In genomic region chr3:195151402-195151801, GRCh38 we compare ENCODE assay signal across 14 cellular contexts.
DNase-seq lines count a peak whose midpoint lies in the region; ATAC-seq and TF ChIP-seq lines count a peak whose summit lies in the region.
"Had no signal": no experiment of that assay in that cellular context is flagged by ENCODE, and none has a peak within 500 bp of the region (broad histone marks: within the 10 kb centered on the region; RNA-seq: fewer than 3 reads in every experiment).

No MANE protein-coding gene starts in this region.

- peak overlapping the region; percentile 48 for H3K4me2 ChIP-seq in HCT116 (ENCODE audit: low read length)
- H3K4me2 ChIP-seq in smooth muscle cell: peak overlapping the region; percentile 76

- H3K27ac ChIP-seq in HCT116 (ENCODE audit: low read depth, low read length) (no peak overlapping the region), iPS-20b (ENCODE audit: low read length) (peak overlapping the region; percentile 78), smooth muscle cell (ENCODE audit: low read depth) (peak overlapping the region; percentile 81)
- no peak overlapping the region for H3K27ac ChIP-seq in CD4-positive, alpha-beta T cell (ENCODE audit: low read depth, low read length)

- H3K9me3 Mint-ChIP-seq in activated T-helper 17 cell treated with anti-CD3 and anti-CD28 coated beads, Interleukin-2, amount 50 U/mL, for 72 hours: no peaks in the 10 kb centered on the region
- H3K9me3 Mint-ChIP-seq in type B pancreatic cell: no peaks in the 10 kb centered on the region
- no peaks in the 10 kb centered on the region for H3K9me3 Mint-ChIP-seq in CD4-positive, alpha-beta T cell
- H3K9me3 Mint-ChIP-seq: activated B cell treated with CpG ODN at 0.5 μM for 24 hours; activated naive CD8-positive, alpha-beta T cell treated with anti-CD3 and anti-CD28 coated beads for 36 hours; CD8-positive, alpha-beta memory T cell had no signal

- H3K4me3 ChIP-seq in HCT116 (replicated peaks in 1 of 2; ENCODE audit: low read depth in 1 of 2, low read length in 2 of 2) (no peak overlapping the region), iPS-20b (ENCODE audit: low read length) (peak overlapping the region; percentile 54; the same call in 1 of the 2 replicates), smooth muscle cell (no peak overlapping the region)

- intact Hi-C loops in HCT116 (cut with micrococcal nuclease): no loop called here
- intact Hi-C loops in CD4-positive, alpha-beta T cell (cut with DNase I, micrococcal nuclease): no loop called here

- no peak for TF ChIP-seq POLR2A in HCT116 (IDR thresholded peaks at IDR 0.05; ENCODE audit: borderline replicate concordance, extremely low read depth, insufficient read depth, insufficient read length)

- POLR2A ChIA-PET in HCT116 (lab: Charles Lee): no interaction called here
- POLR2A ChIA-PET in CD4-positive, alpha-beta T cell (lab: Charles Lee): no interaction called here

- no peak for TF ChIP-seq RAD21 in HCT116 (IDR thresholded peaks at IDR 0.05; ENCODE audit: low read depth)

- no peaks in the 10 kb centered on the region for H3K27me3 Mint-ChIP-seq in activated T-helper 17 cell treated with anti-CD3 and anti-CD28 coated beads, Interleukin-2, amount 50 U/mL, for 72 hours
- peaks cover 4% of the 10 kb centered on the region for H3K27me3 Mint-ChIP-seq in type B pancreatic cell
- peaks cover 4% of the 10 kb centered on the region for H3K27me3 Mint-ChIP-seq in CD4-positive, alpha-beta T cell
- H3K27me3 Mint-ChIP-seq: activated B cell treated with CpG ODN at 0.5 μM for 24 hours; activated naive CD8-positive, alpha-beta T cell treated with anti-CD3 and anti-CD28 coated beads for 36 hours had no signal

- H3K27me3 ChIP-seq in HCT116 (ENCODE audit: insufficient read depth, low read length): no peaks in the 10 kb centered on the region
- H3K27me3 ChIP-seq in iPS-20b (ENCODE audit: insufficient read depth, low read length): no peaks in the 10 kb centered on the region
- H3K27me3 ChIP-seq in smooth muscle cell (ENCODE audit: low read depth): no peaks in the 10 kb centered on the region
- H3K27me3 ChIP-seq in CD4-positive, alpha-beta T cell (ENCODE audit: control insufficient read depth, insufficient read depth, low read length): no peaks in the 10 kb centered on the region

- CTCF ChIA-PET in HCT116 (lab: Charles Lee): no interaction called here
- CTCF ChIA-PET in CD4-positive, alpha-beta T cell (lab: Charles Lee): interaction anchor here (1.2 kb wide), 1 partner anchor 9 kb away, joined by 3 read pairs; no protein-coding TSS in a partner anchor

- no peaks in the 10 kb centered on the region for H4K20me1 ChIP-seq in HCT116 (ENCODE audit: insufficient read depth)
- H4K20me1 ChIP-seq in smooth muscle cell (ENCODE audit: low read depth): no peaks in the 10 kb centered on the region

- no peaks in the 10 kb centered on the region for H3F3A ChIP-seq in smooth muscle cell (ENCODE audit: low read depth)

- H3K36me3 ChIP-seq in HCT116 (ENCODE audit: control insufficient read depth in 1 of 2, insufficient read depth in 2 of 2, low read length in 2 of 2): no peaks in the 10 kb centered on the region
- H3K36me3 ChIP-seq in iPS-20b (ENCODE audit: insufficient read depth, low read depth, low read length): peaks cover 3% of the 10 kb centered on the region; the same call in 1 of the 2 replicates
- H3K36me3 ChIP-seq in smooth muscle cell (ENCODE audit: low read depth): no peaks in the 10 kb centered on the region

- peaks cover 8% of the 10 kb centered on the region for H3K36me3 Mint-ChIP-seq in activated T-helper 17 cell treated with anti-CD3 and anti-CD28 coated beads, Interleukin-2, amount 50 U/mL, for 72 hours (ENCODE audit: low read depth)
- H3K36me3 Mint-ChIP-seq in type B pancreatic cell: no peaks in the 10 kb centered on the region
- no peaks in the 10 kb centered on the region for H3K36me3 Mint-ChIP-seq in CD4-positive, alpha-beta T cell (ENCODE audit: low read depth)

- BruUV-seq in HCT116 (replicated peaks; lab: Mats Ljungman, UMichigan): no TSS peak

- no peak overlapping the region for H3K27ac Mint-ChIP-seq in activated T-helper 17 cell treated with anti-CD3 and anti-CD28 coated beads, Interleukin-2, amount 50 U/mL, for 72 hours
- no peak overlapping the region for H3K27ac Mint-ChIP-seq in type B pancreatic cell
- H3K27ac Mint-ChIP-seq in CD4-positive, alpha-beta T cell: no peak overlapping the region

- no peaks in the 10 kb centered on the region for H3K9me2 ChIP-seq in HCT116 (ENCODE audit: insufficient read depth)

- DNase-seq in HCT116 (ENCODE audit: low read depth, low spot score) (no peak), smooth muscle cell (lab: John Stamatoyannopoulos, UW; ENCODE audit: unreplicated experiment) (no peak), type B pancreatic cell (ENCODE audit: extremely low spot score, unreplicated experiment) (no peak), SKM-1 treated with dmso at 0.1 percent for 144 hours (lab: John Stamatoyannopoulos, UW; ENCODE audit: unreplicated experiment) (no peak), NCI-H2107 treated with DMSO at 0.1 percent for 48 hours (lab: John Stamatoyannopoulos, UW; ENCODE audit: unreplicated experiment) (no peak)
- no peak for DNase-seq in CD4-positive, alpha-beta T cell
- DNase-seq: activated B cell treated with CpG ODN at 0.5 μM for 24 hours; activated naive CD8-positive, alpha-beta T cell treated with anti-CD3 and anti-CD28 coated beads for 36 hours; CD8-positive, alpha-beta memory T cell; cerebellar nuclear complex; NCI-H2081 treated with DMSO at 0.1 percent for 48 hours; stimulated activated CD4-positive, alpha-beta T cell treated with anti-CD3 and anti-CD28 coated beads, Interleukin-2, amount 100 ng/mL, for 48 hours had no signal

- WGBS in smooth muscle cell (ENCODE audit: low lambda C conversion rate): 76% methylated on average over 3 of the region's 3 CpGs

- peak overlapping the region; percentile 87 for H3K4me3 Mint-ChIP-seq in activated T-helper 17 cell treated with anti-CD3 and anti-CD28 coated beads, Interleukin-2, amount 50 U/mL, for 72 hours
- H3K4me3 Mint-ChIP-seq in type B pancreatic cell: no peak overlapping the region
- no peak overlapping the region for H3K4me3 Mint-ChIP-seq in CD4-positive, alpha-beta T cell

- H3K9ac ChIP-seq in HCT116 (ENCODE audit: low read length) (no peak overlapping the region), iPS-20b (ENCODE audit: low read depth, low read length) (peak overlapping the region; percentile 75; the same call in 1 of the 2 replicates), smooth muscle cell (ENCODE audit: low read depth) (peak overlapping the region; percentile 34)

- no peaks in the 10 kb centered on the region for H3K9me3 ChIP-seq in HCT116 (ENCODE audit: control insufficient read depth in 1 of 2, insufficient read depth in 1 of 2, low read depth in 1 of 2, low read length in 2 of 2)
- H3K9me3 ChIP-seq in iPS-20b (ENCODE audit: insufficient read depth, low read depth, low read length): no peaks in the 10 kb centered on the region
- H3K9me3 ChIP-seq in smooth muscle cell (replicated peaks; ENCODE audit: low read depth): no peaks in the 10 kb centered on the region
- H3K9me3 ChIP-seq in CD4-positive, alpha-beta T cell (ENCODE audit: control insufficient read depth, low read length): no peaks in the 10 kb centered on the region

- no peak for ATAC-seq in HCT116
- ATAC-seq in activated T-helper 17 cell treated with anti-CD3 and anti-CD28 coated beads, Interleukin-2, amount 50 U/mL, for 72 hours (replicated peaks): no peak
- ATAC-seq in CD4-positive, alpha-beta T cell (ENCODE audit: poor library complexity): no peak

- H3K4me1 ChIP-seq in HCT116 (ENCODE audit: control insufficient read depth in 1 of 2, insufficient read depth in 2 of 2, low read length in 2 of 2): peaks cover 7 to 17% of the 10 kb centered on the region in 2 experiments
- peaks cover 59% of the 10 kb centered on the region for H3K4me1 ChIP-seq in iPS-20b (ENCODE audit: insufficient read depth, low read length)
- H3K4me1 ChIP-seq in smooth muscle cell (ENCODE audit: low read depth): peaks cover 48% of the 10 kb centered on the region

- H3K79me2 ChIP-seq in HCT116 (ENCODE audit: insufficient read depth, low read length) (no peaks in the 10 kb centered on the region), smooth muscle cell (ENCODE audit: low read depth) (no peaks in the 10 kb centered on the region)

- H3K4me1 Mint-ChIP-seq in activated T-helper 17 cell treated with anti-CD3 and anti-CD28 coated beads, Interleukin-2, amount 50 U/mL, for 72 hours: peaks cover 20% of the 10 kb centered on the region
- H3K4me1 Mint-ChIP-seq in type B pancreatic cell (ENCODE audit: unreplicated experiment): peaks cover 81% of the 10 kb centered on the region
- peaks cover 54% of the 10 kb centered on the region for H3K4me1 Mint-ChIP-seq in CD4-positive, alpha-beta T cell (ENCODE audit: low read depth)

- TF ChIP-seq CTCF in HCT116 (IDR thresholded peaks at IDR 0.05 in 2 of 3, conservative IDR thresholded peaks at IDR 0.05 in 1 of 3; ENCODE audit: borderline replicate concordance in 1 of 3, insufficient read depth in 1 of 3, low read depth in 2 of 3, low read length in 2 of 3) (no peak), smooth muscle cell (IDR thresholded peaks at IDR 0.05; ENCODE audit: borderline replicate concordance, insufficient read depth, poor library complexity, severe bottlenecking) (no peak), type B pancreatic cell (conservative IDR thresholded peaks at IDR 0.05) (no peak)
- TF ChIP-seq CTCF in CD4-positive, alpha-beta T cell (IDR thresholded peaks at IDR 0.05): no peak

- RAD21 ChIA-PET in HCT116 (lab: Charles Lee; ENCODE audit: low non-redundant PET in 1 of 2, low total read pairs in 2 of 2, uncharacterized antibody in 2 of 2, unreplicated experiment in 2 of 2): no interaction called here

- H2AFZ ChIP-seq in HCT116 (ENCODE audit: low read depth, low read length, poor library complexity, severe bottlenecking) (no peak overlapping the region), smooth muscle cell (ENCODE audit: low read depth) (no peak overlapping the region)

TF ChIP-seq in HCT116, 20 proteins besides CTCF, POLR2A, EP300 and RAD21 (continues in another document):
- TF ChIP-seq, protein P1, sequence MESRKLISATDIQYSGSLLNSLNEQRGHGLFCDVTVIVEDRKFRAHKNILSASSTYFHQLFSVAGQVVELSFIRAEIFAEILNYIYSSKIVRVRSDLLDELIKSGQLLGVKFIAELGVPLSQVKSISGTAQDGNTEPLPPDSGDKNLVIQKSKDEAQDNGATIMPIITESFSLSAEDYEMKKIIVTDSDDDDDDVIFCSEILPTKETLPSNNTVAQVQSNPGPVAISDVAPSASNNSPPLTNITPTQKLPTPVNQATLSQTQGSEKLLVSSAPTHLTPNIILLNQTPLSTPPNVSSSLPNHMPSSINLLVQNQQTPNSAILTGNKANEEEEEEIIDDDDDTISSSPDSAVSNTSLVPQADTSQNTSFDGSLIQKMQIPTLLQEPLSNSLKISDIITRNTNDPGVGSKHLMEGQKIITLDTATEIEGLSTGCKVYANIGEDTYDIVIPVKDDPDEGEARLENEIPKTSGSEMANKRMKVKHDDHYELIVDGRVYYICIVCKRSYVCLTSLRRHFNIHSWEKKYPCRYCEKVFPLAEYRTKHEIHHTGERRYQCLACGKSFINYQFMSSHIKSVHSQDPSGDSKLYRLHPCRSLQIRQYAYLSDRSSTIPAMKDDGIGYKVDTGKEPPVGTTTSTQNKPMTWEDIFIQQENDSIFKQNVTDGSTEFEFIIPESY (IDR thresholded peaks at IDR 0.05; ENCODE audit: extremely low read depth, insufficient replicate concordance, low read length): no peak
- no peak for TF ChIP-seq TCF7L2 (IDR thresholded peaks at IDR 0.05; ENCODE audit: borderline replicate concordance, extremely low read depth, insufficient read depth, insufficient read length)

Comparison
In these comparisons a context has a peak if more than half of its experiments do, and no peak if none do; other contexts are left out.
1. H3K27ac ChIP-seq: peak in iPS-20b (single experiment) and smooth muscle cell (single experiment); none in HCT116 (single experiment) and CD4-positive, alpha-beta T cell (single experiment).